ENCODE assay signal across 8 cellular contexts in genomic region chr12:113358381-113359132, GRCh38. TPM values are rescaled to one million over a fixed set of nuclear protein-coding genes. Genes with fewer than 3 reads are reported as not detected.
DNase-seq lines count a peak whose midpoint lies in the region; ATAC-seq and TF ChIP-seq lines count a peak whose summit lies in the region.

PLBD2 (plus strand) TSS chr12:113358587; CDS start chr12:113358601, 14 bp downstream.

- H3K36me3 Mint-ChIP-seq in T-helper 17 cell (ENCODE audit: low read depth), result no peaks in the 10 kb centered on the region

- DNase-seq in NCI-H146 (lab: John Stamatoyannopoulos, UW), result peak; percentile 94
- peak; percentile 92 to 97 (median 96) for DNase-seq in T-helper 17 cell
- DNase-seq in amygdala (lab: John Stamatoyannopoulos, UW), result peak; percentile 41 to 96 (median 89)
- DNase-seq in left ventricle myocardium inferior, result peak; percentile 95
- DNase-seq in psoas muscle, result peak; percentile 96 to 97

- H3K27ac ChIP-seq in left ventricle myocardium inferior (replicated peaks), result peak within 1 kb of the TSS; percentile 86
- peak within 1 kb of the TSS; percentile 89 for H3K27ac ChIP-seq in psoas muscle
- peak within 1 kb of the TSS; percentile 85 for H3K27ac ChIP-seq in urinary bladder (ENCODE audit: low read depth)

- H3K4me3 ChIP-seq in left ventricle myocardium inferior, result peak within 1 kb of the TSS; percentile 91
- peak within 1 kb of the TSS; percentile 94 for H3K4me3 ChIP-seq in psoas muscle
- H3K4me3 ChIP-seq in urinary bladder (ENCODE audit: low read depth, low read length), result peak within 1 kb of the TSS; percentile 69

- H3K4me1 ChIP-seq in left ventricle myocardium inferior, result peaks cover 34% of the 10 kb centered on the region
- peaks cover 14% of the 10 kb centered on the region for H3K4me1 ChIP-seq in psoas muscle
- H3K4me1 ChIP-seq in urinary bladder (ENCODE audit: insufficient read depth), result no peaks in the 10 kb centered on the region

- no peaks in the 10 kb centered on the region for H3K36me3 ChIP-seq in left ventricle myocardium inferior
- H3K36me3 ChIP-seq in psoas muscle (ENCODE audit: insufficient read depth in 1 of 2, low read depth in 1 of 2), result peaks cover 0 to 4% of the 10 kb centered on the region in 2 donors
- no peaks in the 10 kb centered on the region for H3K36me3 ChIP-seq in urinary bladder (ENCODE audit: insufficient read depth)

- TF ChIP-seq CTCF in left ventricle myocardium inferior (IDR thresholded peaks at IDR 0.05; ENCODE audit: borderline replicate concordance) (no peak), psoas muscle (IDR thresholded peaks at IDR 0.05) (no peak)

- peak within 1 kb of the TSS; percentile 86 for H3K27ac Mint-ChIP-seq in T-helper 17 cell

- H3K9me3 ChIP-seq in T-helper 17 cell (ENCODE audit: control insufficient read depth, low read length, poor library complexity, severe bottlenecking) (no peaks in the 10 kb centered on the region), left ventricle myocardium inferior (replicated peaks) (no peaks in the 10 kb centered on the region), psoas muscle (no peaks in the 10 kb centered on the region)

- 0 to 1% (median 0%) methylated on average over 37 to 67 of the region's 67 CpGs for WGBS in psoas muscle, 3 donors
- 2% methylated on average over 67 of the region's 67 CpGs for WGBS in urinary bladder

- peak; percentile 68 for TF ChIP-seq POLR2A in GM15510 (IDR thresholded peaks at IDR 0.05; ENCODE audit: borderline replicate concordance, extremely low read depth, insufficient read length)

- peak; percentile 91 for ATAC-seq in HG02852 (IDR thresholded peaks at IDR 0.05; ENCODE audit: unreplicated experiment)
- ATAC-seq in T-helper 17 cell, result peak; percentile 95
- ATAC-seq in psoas muscle, result peak; percentile 95 to 98 (median 97)

- peaks cover 14% of the 10 kb centered on the region for H3K4me1 Mint-ChIP-seq in T-helper 17 cell

- intact Hi-C loops in left ventricle myocardium inferior (cut with micrococcal nuclease) (no loop called here), psoas muscle (cut with DNase I) (no loop called here)

- no peaks in the 10 kb centered on the region for H3K27me3 ChIP-seq in left ventricle myocardium inferior (ENCODE audit: low read depth)
- H3K27me3 ChIP-seq in psoas muscle (ENCODE audit: insufficient read depth in 3 of 3, low read length in 2 of 3), result no peaks in the 10 kb centered on the region

- H3K27me3 Mint-ChIP-seq in T-helper 17 cell, result no peaks in the 10 kb centered on the region

- H3K4me3 Mint-ChIP-seq in T-helper 17 cell, result peak within 1 kb of the TSS; percentile 90

RNA-seq across cellular contexts. Expression of gene PLBD2, which starts in this region (rescaled TPM):
- 10 to 100 TPM; 14.0 to 19.0 TPM for total RNA-seq in T-helper 17 cell
- 28.9 TPM for total RNA-seq in left ventricle myocardium inferior
- total RNA-seq in psoas muscle, result 10 to 100 TPM; 15.7 to 21.4 (median 20.1) TPM
- 10 to 100 TPM in 1 of 3 donors, 1 to 10 TPM in 2; 5.2 to 14.0 (median 8.3) TPM for polyA plus RNA-seq in psoas muscle
- total RNA-seq in urinary bladder, result 11.5 TPM
- polyA plus RNA-seq in urinary bladder, result 29.2 TPM

Comparison
In these comparisons a context has a peak if more than half of its experiments do, and no peak if none do; other contexts are left out.
1. Peak in every context shown above with its lines: DNase-seq, ATAC-seq, H3K4me3 ChIP-seq and H3K27ac ChIP-seq.